ENCODE assay signal across 31 cellular contexts in the genomic region with DNA sequence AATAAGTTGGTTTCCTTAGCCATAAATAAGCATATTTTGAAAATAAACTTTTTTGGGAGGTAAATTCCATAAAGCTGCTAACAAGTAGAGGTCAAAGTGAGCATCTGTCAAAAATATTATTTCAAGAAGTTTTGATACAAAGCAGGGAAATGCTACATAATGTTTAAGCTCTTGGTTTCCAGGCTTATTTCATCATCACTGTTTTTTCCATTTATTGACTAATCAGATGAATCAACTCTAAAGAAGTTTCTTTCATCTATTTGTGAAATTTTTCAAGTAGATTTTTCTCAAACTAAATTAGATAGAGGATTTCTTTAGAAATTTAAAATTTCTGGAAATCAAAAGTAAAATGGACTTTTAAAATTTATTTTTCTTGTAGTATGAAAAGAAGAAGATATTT.
"Had no signal": no experiment of that assay in that cellular context is flagged by ENCODE, and none has a peak within 500 bp of the region (broad histone marks: within the 10 kb centered on the region; RNA-seq: fewer than 3 reads in every experiment).

No MANE protein-coding gene starts in this region.

- H3K27ac Mint-ChIP-seq: activated CD4-positive, alpha-beta memory T cell treated with anti-CD3 and anti-CD28 coated beads, Interleukin-2, amount 10 ng/mL, durations not matched to agents 7 days and 5 days; activated naive CD4-positive, alpha-beta T cell treated with anti-CD3 and anti-CD28 coated beads, Interleukin-2, amount 10 ng/mL, durations not matched to agents 7 days and 5 days; activated naive CD8-positive, alpha-beta T cell treated with anti-CD3 and anti-CD28 coated beads for 36 hours; activated T-helper 17 cell treated with anti-CD3 and anti-CD28 coated beads, Interleukin-2, amount 50 U/mL, for 72 hours had no signal

- H3K36me3 ChIP-seq: adrenal gland, cardiac muscle cell, Peyer's patch, SJCRH30 had no signal

- H3K27me3 ChIP-seq: cardiac muscle cell, Peyer's patch, SJCRH30 had no signal

- H3K36me3 Mint-ChIP-seq: activated naive CD4-positive, alpha-beta T cell treated with anti-CD3 and anti-CD28 coated beads, Interleukin-2, amount 10 ng/mL, durations not matched to agents 7 days and 5 days; activated naive CD8-positive, alpha-beta T cell treated with anti-CD3 and anti-CD28 coated beads for 36 hours had no signal

- H3K4me1 ChIP-seq: adrenal gland, Peyer's patch, SJCRH30 had no signal

- H3K27me3 Mint-ChIP-seq: activated CD4-positive, alpha-beta memory T cell treated with anti-CD3 and anti-CD28 coated beads, Interleukin-2, amount 10 ng/mL, durations not matched to agents 7 days and 5 days; activated naive CD4-positive, alpha-beta T cell treated with anti-CD3 and anti-CD28 coated beads, Interleukin-2, amount 10 ng/mL, durations not matched to agents 7 days and 5 days; activated naive CD8-positive, alpha-beta T cell treated with anti-CD3 and anti-CD28 coated beads for 36 hours; activated T-helper 17 cell treated with anti-CD3 and anti-CD28 coated beads, Interleukin-2, amount 50 U/mL, for 72 hours had no signal

- H3K27ac ChIP-seq: adrenal gland, cardiac muscle cell, Peyer's patch, RWPE1, SJCRH30, VCaP had no signal

- H3K9me3 Mint-ChIP-seq: activated CD4-positive, alpha-beta memory T cell treated with anti-CD3 and anti-CD28 coated beads, Interleukin-2, amount 10 ng/mL, durations not matched to agents 7 days and 5 days; activated naive CD4-positive, alpha-beta T cell treated with anti-CD3 and anti-CD28 coated beads, Interleukin-2, amount 10 ng/mL, durations not matched to agents 7 days and 5 days; activated naive CD8-positive, alpha-beta T cell treated with anti-CD3 and anti-CD28 coated beads for 36 hours had no signal

- H3K4me3 Mint-ChIP-seq: activated CD4-positive, alpha-beta memory T cell treated with anti-CD3 and anti-CD28 coated beads, Interleukin-2, amount 10 ng/mL, durations not matched to agents 7 days and 5 days; activated naive CD4-positive, alpha-beta T cell treated with anti-CD3 and anti-CD28 coated beads, Interleukin-2, amount 10 ng/mL, durations not matched to agents 7 days and 5 days; activated naive CD8-positive, alpha-beta T cell treated with anti-CD3 and anti-CD28 coated beads for 36 hours; activated T-helper 17 cell treated with anti-CD3 and anti-CD28 coated beads, Interleukin-2, amount 50 U/mL, for 72 hours had no signal

- H3K4me1 Mint-ChIP-seq: activated CD4-positive, alpha-beta memory T cell treated with anti-CD3 and anti-CD28 coated beads, Interleukin-2, amount 10 ng/mL, durations not matched to agents 7 days and 5 days; activated naive CD4-positive, alpha-beta T cell treated with anti-CD3 and anti-CD28 coated beads, Interleukin-2, amount 10 ng/mL, durations not matched to agents 7 days and 5 days; activated naive CD8-positive, alpha-beta T cell treated with anti-CD3 and anti-CD28 coated beads for 36 hours; activated T-helper 17 cell treated with anti-CD3 and anti-CD28 coated beads, Interleukin-2, amount 50 U/mL, for 72 hours had no signal

- DNase-seq: activated CD4-positive, alpha-beta memory T cell treated with anti-CD3 and anti-CD28 coated beads, Interleukin-2, amount 10 ng/mL, durations not matched to agents 7 days and 5 days; activated CD4-positive, alpha-beta T cell treated with anti-CD3 and anti-CD28 coated beads, Interleukin-2, amount 50 U/mL, for 1 hour; activated CD4-positive, CD25-positive, alpha-beta regulatory T cell; activated gamma-delta T cell treated with Interleukin-2 at 50 U/mL for 16 hours; activated naive CD4-positive, alpha-beta T cell treated with anti-CD3 and anti-CD28 coated beads, Interleukin-2, amount 10 ng/mL, durations not matched to agents 7 days and 5 days; activated naive CD8-positive, alpha-beta T cell treated with anti-CD3 and anti-CD28 coated beads for 36 hours; activated T-cell treated with anti-CD3 and anti-CD28 coated beads for 4 hours; activated T-cell treated with anti-CD3 and anti-CD28 coated beads, Interleukin-2, amount 50 U/mL, for 48 hours; adrenal gland; aorta; Kasumi-1; NCI-H1092 treated with DMSO at 0.1 percent for 48 hours; NCI-H1417 treated with DMSO at 0.1 percent for 48 hours; NCI-H1694; NCI-H2029; NCI-H2107; NCI-H2171 treated with DMSO at 0.1 percent for 48 hours; NCI-H226; NCI-H510A; NCI-H526 treated with DMSO at 0.1 percent for 48 hours; NK-92 treated with Interleukin-12 subunit alpha and Interleukin-12 subunit beta, amount 100 ng/mL, for 24 hours; Peyer's patch; Right ventricle myocardium superior; SJCRH30; SK-N-SH; T-helper 1 cell had no signal

- ATAC-seq: activated T-helper 17 cell treated with anti-CD3 and anti-CD28 coated beads, Interleukin-2, amount 50 U/mL, for 72 hours; K562 had no signal

- H3K4me3 ChIP-seq: adrenal gland, cardiac muscle cell, K562, Peyer's patch, SJCRH30 had no signal
